ENCODE assay signal across 28 cellular contexts in genomic region chr5:142494119-142494518, GRCh38.
"Had no signal": no experiment of that assay in that cellular context is flagged by ENCODE, and none has a peak within 500 bp of the region (broad histone marks: within the 10 kb centered on the region; RNA-seq: fewer than 3 reads in every experiment).

No MANE protein-coding gene starts in this region.

- H3K27ac ChIP-seq: colonic mucosa, epithelial cell of prostate, esophagus squamous epithelium, foreskin keratinocyte had no signal

- H3K9me3 Mint-ChIP-seq: dendritic cell treated with granulocyte-macrophage colony-stimulating factor and Interleukin-4, amounts not matched to agents 40 ng/mL and 50 ng/mL, for 4 days; effector memory CD8-positive, alpha-beta T cell; endodermal cell had no signal

- H3K27me3 ChIP-seq: colonic mucosa, dorsolateral prefrontal cortex, esophagus muscularis mucosa, esophagus squamous epithelium, foreskin keratinocyte, gastrocnemius medialis, gastroesophageal sphincter, heart right ventricle had no signal

- H3K27ac Mint-ChIP-seq: dendritic cell treated with granulocyte-macrophage colony-stimulating factor and Interleukin-4, amounts not matched to agents 40 ng/mL and 50 ng/mL, for 4 days; effector memory CD8-positive, alpha-beta T cell; endodermal cell had no signal

- H3K4me1 ChIP-seq: colonic mucosa had no signal

- H3K36me3 ChIP-seq: colonic mucosa, esophagus muscularis mucosa, esophagus squamous epithelium, gastrocnemius medialis, gastroesophageal sphincter, heart right ventricle had no signal

- H3K4me3 Mint-ChIP-seq: dendritic cell treated with granulocyte-macrophage colony-stimulating factor and Interleukin-4, amounts not matched to agents 40 ng/mL and 50 ng/mL, for 4 days; effector memory CD8-positive, alpha-beta T cell; endodermal cell had no signal

- H3K9me3 ChIP-seq: colonic mucosa, esophagus muscularis mucosa, esophagus squamous epithelium, gastrocnemius medialis, gastroesophageal sphincter, heart right ventricle had no signal

- ATAC-seq: effector memory CD8-positive, alpha-beta T cell; esophagus mucosa; foreskin keratinocyte; gastrocnemius medialis; gastroesophageal sphincter; heart right ventricle had no signal

- FAIRE-seq: colon, endometrium, endothelial cell of umbilical vein, frontal cortex had no signal

- DNase-seq: colonic mucosa; cortex of kidney; dermis blood vessel endothelial cell; dorsolateral prefrontal cortex; effector CD4-positive, alpha-beta T cell; effector CD8-positive, alpha-beta T cell; effector memory CD4-positive, alpha-beta T cell; effector memory CD8-positive, alpha-beta T cell; endodermal cell; erythroblast; esophagus squamous epithelium; foreskin fibroblast; foreskin keratinocyte; foreskin melanocyte; gastrocnemius medialis; glutamatergic neuron; head of caudate nucleus; heart right ventricle had no signal

- H3K4me3 ChIP-seq: colonic mucosa, coronary artery, dorsolateral prefrontal cortex, esophagus muscularis mucosa, esophagus squamous epithelium, gastrocnemius medialis, gastroesophageal sphincter, heart right ventricle had no signal
